8 cellular contexts compared by ENCODE assay signal in the genomic region with DNA sequence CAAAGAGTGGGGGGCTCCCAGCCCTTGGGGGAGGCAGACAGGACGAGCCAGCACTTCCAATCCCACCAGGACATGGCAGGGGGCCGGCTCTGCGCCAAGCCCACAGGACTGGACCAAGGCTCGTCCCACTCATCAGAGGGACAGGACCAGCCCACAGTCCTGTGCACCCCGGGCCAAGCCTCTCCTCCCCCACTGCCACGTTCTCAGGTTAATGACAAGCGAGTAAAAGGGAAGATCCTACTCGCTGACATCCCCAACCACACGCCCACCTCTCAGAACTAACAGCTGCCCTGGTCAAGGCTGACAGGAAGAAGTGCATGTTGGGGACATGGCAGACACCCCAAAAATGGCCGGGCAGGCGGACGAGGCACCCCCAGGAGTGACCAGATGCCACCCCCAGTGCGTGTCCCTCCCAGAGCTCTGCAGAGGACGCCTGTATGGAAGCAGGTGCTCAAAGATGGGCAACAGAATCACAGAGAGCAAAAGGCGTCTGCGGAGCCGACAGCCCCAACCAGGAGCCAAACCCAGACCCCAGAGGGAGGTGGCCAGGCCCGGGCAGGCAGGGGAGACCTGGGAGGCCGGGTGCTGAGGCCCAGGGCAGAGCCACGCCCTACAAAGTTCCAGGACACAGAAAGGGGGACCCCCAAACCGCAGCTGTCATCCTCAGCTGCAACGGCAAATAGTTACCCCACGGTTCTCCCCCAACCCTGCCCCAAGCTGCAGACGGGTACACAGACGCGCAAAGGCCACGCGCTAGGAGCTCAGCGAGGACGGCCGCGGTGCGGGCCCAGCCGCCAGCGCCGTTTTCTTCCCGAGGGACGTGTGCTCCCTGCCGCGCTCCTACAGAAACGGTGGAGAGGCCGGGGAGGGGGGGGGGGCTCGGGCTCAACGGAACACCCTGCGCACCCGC. TPM values are rescaled to one million over a fixed set of nuclear protein-coding genes. Genes with fewer than 3 reads are reported as not detected.
DNase-seq lines count a peak whose midpoint lies in the region; ATAC-seq and TF ChIP-seq lines count a peak whose summit lies in the region.

No MANE protein-coding gene starts in this region.

- H3K4me3 ChIP-seq in hepatocyte (peak overlapping the region; percentile 98), skeletal muscle tissue (ENCODE audit: low read length in 3 of 3) (peak overlapping the region; percentile 80 to 81 (median 81))

- ATAC-seq in activated naive CD8-positive, alpha-beta T cell treated with anti-CD3 and anti-CD28 coated beads, Interleukin-2, amount 50 U/mL, for 24 hours = peak; percentile 2
- ATAC-seq in GM21723 (IDR thresholded peaks at IDR 0.05; ENCODE audit: unreplicated experiment) = no peak

- no peaks in the 10 kb centered on the region for H3K9me3 Mint-ChIP-seq in activated naive CD8-positive, alpha-beta T cell treated with anti-CD3 and anti-CD28 coated beads, Interleukin-2, amount 50 U/mL, for 24 hours

- peaks cover 27% of the 10 kb centered on the region for H3K4me1 ChIP-seq in hepatocyte (ENCODE audit: insufficient read depth)
- H3K4me1 ChIP-seq in skeletal muscle tissue (ENCODE audit: control insufficient read depth in 3 of 3, insufficient read depth in 3 of 3, low read length in 3 of 3) = peaks cover 71 to 79% (median 74%) of the 10 kb centered on the region in 3 donors

- 30% methylated on average over 43 of the region's 46 CpGs for WGBS in hepatocyte (ENCODE audit: low lambda C conversion rate, missing lambda C conversion rate)

- no peaks in the 10 kb centered on the region for H3K27me3 Mint-ChIP-seq in activated naive CD8-positive, alpha-beta T cell treated with anti-CD3 and anti-CD28 coated beads, Interleukin-2, amount 50 U/mL, for 24 hours

- peak overlapping the region; percentile 87 for H3K4me3 Mint-ChIP-seq in activated naive CD8-positive, alpha-beta T cell treated with anti-CD3 and anti-CD28 coated beads, Interleukin-2, amount 50 U/mL, for 24 hours

- H3K36me3 ChIP-seq in KOPT-K1 (ENCODE audit: insufficient read depth, low read length) = peaks cover 34% of the 10 kb centered on the region
- no peaks in the 10 kb centered on the region for H3K36me3 ChIP-seq in hepatocyte (replicated peaks; ENCODE audit: insufficient read depth, low read depth)
- peaks cover 4 to 9% (median 6%) of the 10 kb centered on the region in 3 donors for H3K36me3 ChIP-seq in skeletal muscle tissue (ENCODE audit: control insufficient read depth in 3 of 3, insufficient read depth in 3 of 3, low read length in 3 of 3)

- H3K9me3 ChIP-seq in KOPT-K1 (ENCODE audit: insufficient read depth, low read length, poor library complexity, severe bottlenecking) (peaks cover 19% of the 10 kb centered on the region), hepatocyte (ENCODE audit: low read depth) (no peaks in the 10 kb centered on the region), skeletal muscle tissue (ENCODE audit: control insufficient read depth in 3 of 3, low read length in 3 of 3) (no peaks in the 10 kb centered on the region)

- peak; percentile 3 for DNase-seq in GF-D8 (lab: John Stamatoyannopoulos, UW)
- DNase-seq in activated naive CD8-positive, alpha-beta T cell treated with anti-CD3 and anti-CD28 coated beads, Interleukin-2, amount 50 U/mL, for 24 hours = peak; percentile 53
- peak; percentile 55 for DNase-seq in hepatocyte (ENCODE audit: low spot score)
- DNase-seq in NCI-H1105 treated with DMSO at 0.1 percent for 48 hours (lab: John Stamatoyannopoulos, UW) = no peak
- no peak for DNase-seq in hypothalamus (lab: John Stamatoyannopoulos, UW)

- peaks cover 18% of the 10 kb centered on the region for H3K36me3 Mint-ChIP-seq in activated naive CD8-positive, alpha-beta T cell treated with anti-CD3 and anti-CD28 coated beads, Interleukin-2, amount 50 U/mL, for 24 hours (ENCODE audit: low read depth)

- H3K27ac ChIP-seq in KOPT-K1 (ENCODE audit: low read depth, low read length, poor library complexity, severe bottlenecking) = peak overlapping the region; percentile 98
- peak overlapping the region; percentile 100 for H3K27ac ChIP-seq in hepatocyte
- H3K27ac ChIP-seq in skeletal muscle tissue (ENCODE audit: low read depth, low read length) = peak overlapping the region; percentile 84

- H3K27ac Mint-ChIP-seq in activated naive CD8-positive, alpha-beta T cell treated with anti-CD3 and anti-CD28 coated beads, Interleukin-2, amount 50 U/mL, for 24 hours = peak overlapping the region; percentile 84

- peaks cover 73% of the 10 kb centered on the region for H3K79me2 ChIP-seq in hepatocyte

- peak overlapping the region; percentile 87 to 93 (median 87) for H3K9ac ChIP-seq in skeletal muscle tissue (ENCODE audit: low read depth in 1 of 3, low read length in 3 of 3)

- peaks cover 70% of the 10 kb centered on the region for H3K4me1 Mint-ChIP-seq in activated naive CD8-positive, alpha-beta T cell treated with anti-CD3 and anti-CD28 coated beads, Interleukin-2, amount 50 U/mL, for 24 hours

- H3K4me2 ChIP-seq in hepatocyte = peak overlapping the region; percentile 100

- no peaks in the 10 kb centered on the region for H3K27me3 ChIP-seq in hepatocyte
- no peaks in the 10 kb centered on the region for H3K27me3 ChIP-seq in skeletal muscle tissue (ENCODE audit: control insufficient read depth in 3 of 3, insufficient read depth in 3 of 3, low read length in 3 of 3)

- H4K20me1 ChIP-seq in hepatocyte (ENCODE audit: insufficient read depth, poor library complexity, severe bottlenecking) = peaks cover 59% of the 10 kb centered on the region

- H2AFZ ChIP-seq in hepatocyte = no peak overlapping the region

- no peak for TF ChIP-seq CTCF in hepatocyte (IDR thresholded peaks at IDR 0.05; ENCODE audit: poor library complexity)

- H3K9me2 ChIP-seq in hepatocyte (replicated peaks; ENCODE audit: insufficient read depth) = no peaks in the 10 kb centered on the region

RNA-seq across cellular contexts. Expression of a gene that starts 1.8 kb away (rescaled TPM):
- total RNA-seq in hepatocyte = 129 and 169 TPM in 2 replicates
- 147 and 179 TPM in 2 replicates for polyA plus RNA-seq in hepatocyte
- 109 TPM for total RNA-seq in skeletal muscle tissue

RNA-seq across cellular contexts. Expression of a gene that starts 42.5 kb away (rescaled TPM):
- total RNA-seq in hepatocyte = 63.8 and 66.6 TPM in 2 replicates
- 69.6 and 73.2 TPM in 2 replicates for polyA plus RNA-seq in hepatocyte
- 24.5 TPM for total RNA-seq in skeletal muscle tissue

Comparison
In these comparisons a context has a peak if more than half of its experiments do, and no peak if none do; other contexts are left out.
1. DNase-seq: peak in GF-D8 (single experiment), activated naive CD8-positive, alpha-beta T cell treated with anti-CD3 and anti-CD28 coated beads, Interleukin-2, amount 50 U/mL, for 24 hours (single experiment) and hepatocyte (single experiment); none in NCI-H1105 treated with DMSO at 0.1 percent for 48 hours (single experiment) and hypothalamus (0 of 51).
2. Peak in every context shown above with its lines, with median percentiles within 50 percentile points of each other: H3K27ac ChIP-seq.